ENCODE assay signal across 10 cellular contexts in genomic region chr19:9989504-9989903, GRCh38. TPM values are rescaled to one million over a fixed set of nuclear protein-coding genes. Genes with fewer than 3 reads are reported as not detected.
"Had no signal": no experiment of that assay in that cellular context is flagged by ENCODE, and none has a peak within 500 bp of the region (broad histone marks: within the 10 kb centered on the region; RNA-seq: fewer than 3 reads in every experiment).

No MANE protein-coding gene starts in this region.

- H3K4me2 ChIP-seq: GM23338, KMS-11 had no signal

- H3K4me3 Mint-ChIP-seq: GM23338 had no signal

- H3K9me3 Mint-ChIP-seq: GM23338 had no signal

- H3K4me3 ChIP-seq: GM23338, HAP-1 had no signal

- H3K36me3 ChIP-seq: HAP-1 had no signal

- DNase-seq: H7, IMR-90, KBM-7 had no signal

- H3K9ac ChIP-seq: KMS-11 had no signal

- H3K4me1 ChIP-seq: HAP-1 had no signal

- H2AFZ ChIP-seq: GM23338 had no signal

- H3K27ac ChIP-seq: HL-60, KMS-11 had no signal

- ATAC-seq: GM23338, HCT116 had no signal

- H3K9me3 ChIP-seq: HAP-1 had no signal

- H3K27ac Mint-ChIP-seq: GM23338 had no signal

RNA-seq across cellular contexts. Expression of gene COL5A3, which starts 20.8 kb away (rescaled TPM):
- total RNA-seq: H4, HT1080 had no signal

RNA-seq across cellular contexts. Expression of gene RDH8, which starts 23.8 kb away (rescaled TPM):
- total RNA-seq: GM23338, H4, H7, HT1080 had no signal
- polyA plus RNA-seq: GM23338, IMR-90 had no signal

RNA-seq across cellular contexts. Expression of gene OLFM2, which starts 53.2 kb away (rescaled TPM):
- total RNA-seq: HT1080 had no signal
